ENCODE assay signal across 10 cellular contexts in the genomic region with DNA sequence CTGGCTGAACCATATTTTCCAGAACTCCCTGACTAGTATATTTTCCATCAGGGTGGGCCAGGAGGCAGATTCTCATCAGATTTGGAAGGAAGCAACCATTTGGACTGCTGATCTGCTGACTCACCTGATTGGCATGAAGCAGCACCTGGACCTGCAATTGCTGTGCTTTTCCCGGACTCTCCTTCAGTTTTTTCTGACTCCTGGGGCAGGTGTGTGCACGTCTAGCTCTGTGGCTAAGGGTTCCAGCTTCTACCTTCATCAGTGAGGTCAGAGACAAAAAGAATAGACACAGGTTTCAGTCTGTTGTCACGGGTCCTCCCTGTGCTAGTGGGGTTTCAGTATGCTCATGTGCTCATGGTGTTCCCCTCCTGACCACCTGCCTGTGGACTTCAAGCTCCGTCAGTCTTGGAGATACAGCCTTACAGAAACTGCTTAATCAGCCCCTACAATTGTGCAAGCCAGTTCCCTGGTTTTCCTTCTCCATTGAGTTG. TPM values are rescaled to one million over a fixed set of nuclear protein-coding genes. Genes with fewer than 3 reads are reported as not detected.
DNase-seq lines count a peak whose midpoint lies in the region; ATAC-seq and TF ChIP-seq lines count a peak whose summit lies in the region.
"Had no signal": no experiment of that assay in that cellular context is flagged by ENCODE, and none has a peak within 500 bp of the region (broad histone marks: within the 10 kb centered on the region; RNA-seq: fewer than 3 reads in every experiment).

No MANE protein-coding gene starts in this region.

- peaks cover 26% of the 10 kb centered on the region for H3K4me1 Mint-ChIP-seq in WTC11
- peaks cover 33% of the 10 kb centered on the region for H3K4me1 Mint-ChIP-seq in activated naive CD4-positive, alpha-beta T cell treated with anti-CD3 and anti-CD28 coated beads for 36 hours (ENCODE audit: low read depth)
- peaks cover 49% of the 10 kb centered on the region for H3K4me1 Mint-ChIP-seq in activated CD4-positive, alpha-beta T cell treated with anti-CD3 and anti-CD28 coated beads for 36 hours

- 45% methylated on average over 4 of the region's 4 CpGs for WGBS in prostate gland

- no peaks in the 10 kb centered on the region for H3K9me3 Mint-ChIP-seq in WTC11
- no peaks in the 10 kb centered on the region for H3K9me3 Mint-ChIP-seq in activated naive CD4-positive, alpha-beta T cell treated with anti-CD3 and anti-CD28 coated beads for 36 hours
- H3K9me3 Mint-ChIP-seq in activated CD4-positive, alpha-beta T cell treated with anti-CD3 and anti-CD28 coated beads for 36 hours (ENCODE audit: low read depth), result no peaks in the 10 kb centered on the region
- H3K9me3 Mint-ChIP-seq: activated CD4-positive, alpha-beta T cell treated with anti-CD3 and anti-CD28 coated beads, Interleukin-2, amount 10 ng/mL, durations not matched to agents 7 days and 5 days had no signal

- H3K9me3 ChIP-seq in prostate gland, result no peaks in the 10 kb centered on the region

- POLR2A ChIA-PET in WTC11 (lab: Charles Lee), result no interaction called here
- POLR2A ChIA-PET in activated CD4-positive, alpha-beta T cell treated with anti-CD3 and anti-CD28 coated beads for 36 hours (lab: Charles Lee), result interaction anchor here (0.6 kb wide), 1 partner anchor 165 kb away, joined by 3 read pairs; no protein-coding TSS in a partner anchor

- no peak for TF ChIP-seq POLR2A in prostate gland (IDR thresholded peaks at IDR 0.05)

- no peak for TF ChIP-seq CTCF in WTC11 (IDR thresholded peaks at IDR 0.05)
- no peak for TF ChIP-seq CTCF in prostate gland (IDR thresholded peaks at IDR 0.05)

- no peaks in the 10 kb centered on the region for H3K36me3 Mint-ChIP-seq in WTC11
- H3K36me3 Mint-ChIP-seq in activated naive CD4-positive, alpha-beta T cell treated with anti-CD3 and anti-CD28 coated beads for 36 hours (ENCODE audit: low read depth), result peaks cover 11% of the 10 kb centered on the region
- peaks cover 13% of the 10 kb centered on the region for H3K36me3 Mint-ChIP-seq in activated CD4-positive, alpha-beta T cell treated with anti-CD3 and anti-CD28 coated beads for 36 hours (ENCODE audit: low read depth)

- no peak overlapping the region for H3K4me3 ChIP-seq in prostate gland

- CTCF ChIA-PET in WTC11 (lab: Charles Lee), result no interaction called here
- CTCF ChIA-PET in activated naive CD4-positive, alpha-beta T cell treated with anti-CD3 and anti-CD28 coated beads for 36 hours (lab: Charles Lee), result interaction anchor here (1.2 to 1.3 kb wide), 3 partner anchors 19 to 257 kb away, joined by 4 read pairs; no protein-coding TSS in a partner anchor
- CTCF ChIA-PET in activated CD4-positive, alpha-beta T cell treated with anti-CD3 and anti-CD28 coated beads for 36 hours (lab: Charles Lee), result no interaction called here

- H3K27ac Mint-ChIP-seq in WTC11, result peak overlapping the region; percentile 47
- H3K27ac Mint-ChIP-seq in activated naive CD4-positive, alpha-beta T cell treated with anti-CD3 and anti-CD28 coated beads for 36 hours, result no peak overlapping the region
- no peak overlapping the region for H3K27ac Mint-ChIP-seq in activated CD4-positive, alpha-beta T cell treated with anti-CD3 and anti-CD28 coated beads for 36 hours
- H3K27ac Mint-ChIP-seq: activated CD4-positive, alpha-beta T cell treated with anti-CD3 and anti-CD28 coated beads, Interleukin-2, amount 10 ng/mL, durations not matched to agents 7 days and 5 days had no signal

- no peaks in the 10 kb centered on the region for H3K36me3 ChIP-seq in prostate gland

- intact Hi-C loops in prostate gland (cut with DNase I), result no loop called here
- intact Hi-C loops in activated naive CD4-positive, alpha-beta T cell treated with anti-CD3 and anti-CD28 coated beads for 36 hours (cut with micrococcal nuclease), result loop anchor here (10.0 kb wide), 1 partner anchor 315 kb away; the partner anchor contains the start of gene CFAP92
- intact Hi-C loops in activated CD4-positive, alpha-beta T cell treated with anti-CD3 and anti-CD28 coated beads for 36 hours (cut with DNase I, micrococcal nuclease), result loop anchor here in 1 of 2 experiments (10.0 kb wide), 1 partner anchor 785 kb away; no protein-coding TSS in a partner anchor

- no peaks in the 10 kb centered on the region for H3K27me3 ChIP-seq in prostate gland (replicated peaks; ENCODE audit: insufficient read depth)

- peak overlapping the region; percentile 55 to 63 for H3K27ac ChIP-seq in prostate gland

- H3K4me3 Mint-ChIP-seq in WTC11, result no peak overlapping the region
- no peak overlapping the region for H3K4me3 Mint-ChIP-seq in activated naive CD4-positive, alpha-beta T cell treated with anti-CD3 and anti-CD28 coated beads for 36 hours
- H3K4me3 Mint-ChIP-seq in activated CD4-positive, alpha-beta T cell treated with anti-CD3 and anti-CD28 coated beads for 36 hours, result no peak overlapping the region
- H3K4me3 Mint-ChIP-seq: activated CD4-positive, alpha-beta T cell treated with anti-CD3 and anti-CD28 coated beads, Interleukin-2, amount 10 ng/mL, durations not matched to agents 7 days and 5 days had no signal

- H3K27me3 Mint-ChIP-seq in WTC11 (ENCODE audit: low read depth), result no peaks in the 10 kb centered on the region; the same call in 1 of the 2 replicates
- no peaks in the 10 kb centered on the region for H3K27me3 Mint-ChIP-seq in activated naive CD4-positive, alpha-beta T cell treated with anti-CD3 and anti-CD28 coated beads for 36 hours (ENCODE audit: low read depth)
- no peaks in the 10 kb centered on the region for H3K27me3 Mint-ChIP-seq in activated CD4-positive, alpha-beta T cell treated with anti-CD3 and anti-CD28 coated beads for 36 hours
- H3K27me3 Mint-ChIP-seq: activated CD4-positive, alpha-beta T cell treated with anti-CD3 and anti-CD28 coated beads, Interleukin-2, amount 10 ng/mL, durations not matched to agents 7 days and 5 days had no signal

- peaks cover 5% of the 10 kb centered on the region for H3K4me1 ChIP-seq in prostate gland (replicated peaks)

- DNase-seq in WTC11 (ENCODE audit: low spot score) (no peak), prostate gland (ENCODE audit: low spot score) (peak; percentile 71), mesenteric fat pad (ENCODE audit: low spot score) (no peak), NCI-H1092 treated with DMSO at 0.1 percent for 48 hours (lab: John Stamatoyannopoulos, UW) (no peak)
- no peak for DNase-seq in activated naive CD4-positive, alpha-beta T cell treated with anti-CD3 and anti-CD28 coated beads for 36 hours
- no peak for DNase-seq in activated CD4-positive, alpha-beta T cell treated with anti-CD3 and anti-CD28 coated beads for 36 hours
- DNase-seq: activated CD4-positive, alpha-beta T cell treated with anti-CD3 and anti-CD28 coated beads, Interleukin-2, amount 10 ng/mL, durations not matched to agents 7 days and 5 days; EL had no signal

- ATAC-seq in GM19023 (IDR thresholded peaks at IDR 0.05; ENCODE audit: unreplicated experiment) (peak; percentile 41), HG03108 (IDR thresholded peaks at IDR 0.05; ENCODE audit: unreplicated experiment) (peak; percentile 31), WTC11 (no peak)
- no peak for ATAC-seq in activated CD4-positive, alpha-beta T cell treated with anti-CD3 and anti-CD28 coated beads for 36 hours

TF ChIP-seq in WTC11, 78 proteins besides CTCF, POLR2A, EP300 and RAD21 (continues in another document):
- TF ChIP-seq ZNF396 (CRISPR knock-in tag; IDR thresholded peaks at IDR 0.05; ENCODE audit: borderline replicate concordance) (no peak), ETV6 (CRISPR knock-in tag; IDR thresholded peaks at IDR 0.05) (no peak), NR2C2 (CRISPR knock-in tag; IDR thresholded peaks at IDR 0.05) (no peak), ESRRA (CRISPR knock-in tag; IDR thresholded peaks at IDR 0.05; ENCODE audit: borderline replicate concordance) (no peak), TEAD1 (CRISPR knock-in tag; IDR thresholded peaks at IDR 0.05) (no peak), MYBL2 (CRISPR knock-in tag; IDR thresholded peaks at IDR 0.05) (no peak), SP1 (CRISPR knock-in tag; conservative IDR thresholded peaks at IDR 0.05) (no peak), FOXP1 (CRISPR knock-in tag; IDR thresholded peaks at IDR 0.05; ENCODE audit: borderline replicate concordance) (no peak), HMGXB4 (CRISPR knock-in tag; IDR thresholded peaks at IDR 0.05) (no peak), CREM (CRISPR knock-in tag; IDR thresholded peaks at IDR 0.05) (no peak)

RNA-seq across cellular contexts. Expression of gene HMCES, which starts 31.5 kb away (rescaled TPM):
- total RNA-seq in WTC11 (2021) (44.0 to 49.5 TPM (median 47.7 TPM) in 3 replicates), prostate gland (10 to 100 TPM; 29.1 to 34.9 TPM), mesenteric fat pad (38.5 TPM)
- 10 to 100 TPM; 35.0 to 35.8 TPM for total RNA-seq in activated naive CD4-positive, alpha-beta T cell treated with anti-CD3 and anti-CD28 coated beads for 36 hours
- 10 to 100 TPM; 43.1 to 56.7 TPM for total RNA-seq in activated CD4-positive, alpha-beta T cell treated with anti-CD3 and anti-CD28 coated beads for 36 hours

Comparison
In these comparisons a context has a peak if more than half of its experiments do, and no peak if none do; other contexts are left out.
1. ATAC-seq: peak in GM19023 (single experiment) and HG03108 (single experiment); none in WTC11 (single experiment) and activated CD4-positive, alpha-beta T cell treated with anti-CD3 and anti-CD28 coated beads for 36 hours (single experiment).